In the genomic region with DNA sequence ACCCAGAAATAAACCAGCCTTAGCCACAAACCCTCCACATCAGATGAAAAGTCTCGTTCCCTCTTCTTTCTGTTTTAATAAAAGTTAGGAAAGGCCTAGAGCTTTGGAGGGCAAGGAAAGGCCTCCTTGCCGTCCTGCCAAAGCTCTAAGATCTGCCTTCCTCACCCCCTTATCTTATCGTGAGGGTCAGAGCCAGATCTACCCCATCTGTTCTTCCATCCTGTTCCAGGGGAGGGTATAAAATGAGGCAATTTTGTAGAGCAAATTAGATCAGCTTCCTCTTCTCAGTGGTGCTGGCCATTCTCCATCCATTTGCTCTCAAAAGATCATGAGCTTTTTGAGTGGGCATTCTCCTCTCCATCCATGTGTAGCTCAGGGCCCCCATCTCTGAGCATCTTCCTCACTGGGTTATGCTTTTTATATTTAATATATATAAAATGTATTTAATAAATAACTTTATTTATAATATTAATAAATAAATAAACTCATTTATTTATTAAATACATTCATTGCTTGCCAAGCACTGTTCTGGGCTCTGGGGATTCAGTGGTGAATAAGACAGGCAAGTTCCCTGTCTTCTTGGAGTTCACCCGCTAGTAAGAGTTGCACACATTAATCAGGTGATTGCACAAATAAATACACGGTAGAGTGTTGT, we compare ENCODE assay signal across 26 cellular contexts.
"Had no signal": no experiment of that assay in that cellular context is flagged by ENCODE, and none has a peak within 500 bp of the region (broad histone marks: within the 10 kb centered on the region; RNA-seq: fewer than 3 reads in every experiment).

No MANE protein-coding gene starts in this region.

- DNase-seq: activated CD4-positive, alpha-beta T cell treated with anti-CD3 and anti-CD28 coated beads, Interleukin-2, amount 50 U/mL, for 1 hour; activated CD4-positive, CD25-positive, alpha-beta regulatory T cell treated with anti-CD3 and anti-CD28 coated beads, Interleukin-2, amount 50 U/mL, for 72 hours; activated CD8-positive, alpha-beta T cell treated with anti-CD3 and anti-CD28 coated beads, Interleukin-2, amount 10 ng/mL, durations not matched to agents 7 days and 5 days; activated gamma-delta T cell; activated naive CD4-positive, alpha-beta T cell treated with anti-CD3 and anti-CD28 coated beads, Interleukin-2, amount 50 U/mL, for 16 hours; activated naive CD8-positive, alpha-beta T cell treated with anti-CD3 and anti-CD28 coated beads, Interleukin-2, amount 50 U/mL, for 24 hours; anterior cingulate cortex; central memory CD4-positive, alpha-beta T cell; dermis blood vessel endothelial cell; effector CD8-positive, alpha-beta T cell; heart left ventricle; islet precursor cell; left cardiac atrium; mucosa of descending colon; nucleus accumbens; right lobe of liver; stimulated activated CD4-positive, alpha-beta T cell treated with anti-CD3 and anti-CD28 coated beads, Interleukin-1b, Interleukin-23, amount 100 ng/mL, for 48 hours; stimulated activated naive CD8-positive, alpha-beta T cell treated with anti-CD3 and anti-CD28 coated beads, Interleukin-15, amount 100 ng/mL, for 72 hours; T1000 had no signal

- H3K9me3 ChIP-seq: gastroesophageal sphincter, heart left ventricle, mucosa of descending colon, right lobe of liver, tibial nerve had no signal

- H3K4me3 ChIP-seq: gastroesophageal sphincter, heart left ventricle, mucosa of descending colon, right lobe of liver, skin epidermis, tibial nerve had no signal

- ATAC-seq: activated CD8-positive, alpha-beta T cell treated with anti-CD3 and anti-CD28 coated beads, Interleukin-2, amount 10 ng/mL, durations not matched to agents 7 days and 5 days; activated naive CD8-positive, alpha-beta T cell treated with anti-CD3 and anti-CD28 coated beads, Interleukin-2, amount 50 U/mL, for 24 hours; esophagus mucosa; gastroesophageal sphincter; heart left ventricle; left cardiac atrium; mucosa of descending colon; stimulated activated effector memory CD8-positive, alpha-beta T cell treated with anti-CD3 and anti-CD28 coated beads, Interleukin-12 subunit alpha, Interleukin-12 subunit beta, amount 100 ng/mL, for 72 hours; stimulated activated naive CD8-positive, alpha-beta T cell treated with anti-CD3 and anti-CD28 coated beads, Interleukin-15, amount 100 ng/mL, for 72 hours had no signal

- H3K27ac ChIP-seq: gastroesophageal sphincter, heart left ventricle, parathyroid adenoma, right lobe of liver, skin epidermis, tibial nerve, VCaP had no signal

- H3K79me2 ChIP-seq: parathyroid adenoma had no signal

- H3K4me1 ChIP-seq: gastroesophageal sphincter, heart left ventricle, parathyroid adenoma, tibial nerve had no signal

- H2AFZ ChIP-seq: parathyroid adenoma had no signal

- H3K27me3 ChIP-seq: gastroesophageal sphincter, heart left ventricle, right lobe of liver, tibial nerve had no signal

- H3K9ac ChIP-seq: parathyroid adenoma had no signal

- H3K36me3 ChIP-seq: right lobe of liver had no signal
